16 cellular contexts compared by ENCODE assay signal in the genomic region with DNA sequence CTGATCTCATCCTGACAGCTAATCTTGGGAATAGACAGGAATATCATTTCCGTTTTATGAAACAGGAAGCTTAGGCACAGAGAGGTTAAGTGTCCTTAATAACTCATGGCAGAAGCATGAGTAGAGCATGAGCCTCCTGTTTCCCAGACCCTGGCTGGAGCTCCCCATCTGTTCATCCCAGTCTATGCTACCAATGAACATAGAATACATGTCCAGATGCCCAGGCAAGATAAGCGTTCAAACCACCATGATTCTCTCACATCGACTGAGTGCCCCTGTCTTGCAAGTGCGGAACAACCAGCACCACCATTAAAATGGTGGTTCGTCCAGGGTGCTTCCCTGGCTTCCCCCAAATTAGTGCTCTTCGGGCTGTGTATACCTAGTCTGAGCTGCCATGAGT.
DNase-seq lines count a peak whose midpoint lies in the region; ATAC-seq and TF ChIP-seq lines count a peak whose summit lies in the region.
"Had no signal": no experiment of that assay in that cellular context is flagged by ENCODE, and none has a peak within 500 bp of the region (broad histone marks: within the 10 kb centered on the region; RNA-seq: fewer than 3 reads in every experiment).

No MANE protein-coding gene starts in this region.

- H3K4me1 ChIP-seq in endodermal cell (ENCODE audit: control insufficient read depth, insufficient read depth, low read length) (no peaks in the 10 kb centered on the region), suprapubic skin (peaks cover 6% of the 10 kb centered on the region)
- H3K4me1 ChIP-seq: Caco-2 had no signal

- no peak for ATAC-seq in HG03025 (IDR thresholded peaks at IDR 0.05; ENCODE audit: low FRiP score, unreplicated experiment)
- ATAC-seq: HepG2 had no signal

- no peak for TF ChIP-seq CTCF in endodermal cell (conservative IDR thresholded peaks at IDR 0.05)
- TF ChIP-seq CTCF in suprapubic skin (IDR thresholded peaks at IDR 0.05) = no peak

- no peaks in the 10 kb centered on the region for H3K9me3 Mint-ChIP-seq in endodermal cell
- H3K9me3 Mint-ChIP-seq: CD8-positive, alpha-beta memory T cell; HFFc6 had no signal

- no peak overlapping the region for H3K4me3 Mint-ChIP-seq in endodermal cell
- H3K4me3 Mint-ChIP-seq: CD8-positive, alpha-beta memory T cell; HFFc6 had no signal

- peak; percentile 81 for DNase-seq in DMS 273 treated with DMSO at 0.1 percent for 48 hours (lab: John Stamatoyannopoulos, UW)
- peak; percentile 55 for DNase-seq in NCI-H2171 treated with DMSO at 0.1 percent for 48 hours (lab: John Stamatoyannopoulos, UW)
- DNase-seq in NCI-H82 (lab: John Stamatoyannopoulos, UW) = peak; percentile 65
- peak; percentile 22 for DNase-seq in endodermal cell
- DNase-seq in suprapubic skin (ENCODE audit: low spot score in 2 of 2) = no peak
- no peak for DNase-seq in hippocampal formation (lab: John Stamatoyannopoulos, UW)
- DNase-seq: 8988T; AML-193; Caco-2; CD8-positive, alpha-beta memory T cell; DMS79; EL; HFFc6 had no signal

- H3K27ac Mint-ChIP-seq in endodermal cell = no peak overlapping the region
- H3K27ac Mint-ChIP-seq: CD8-positive, alpha-beta memory T cell; HFFc6 had no signal

- H3K27ac ChIP-seq in endodermal cell (ENCODE audit: low read depth, low read length) (no peak overlapping the region), suprapubic skin (no peak overlapping the region)
- H3K27ac ChIP-seq: BLaER1 had no signal

- no peak overlapping the region for H3K9ac ChIP-seq in endodermal cell (ENCODE audit: extremely low read depth, low read length, poor library complexity, severe bottlenecking)
- H3K9ac ChIP-seq: BLaER1 had no signal

- no peak for TF ChIP-seq POLR2A in suprapubic skin (IDR thresholded peaks at IDR 0.05)

- H3K27me3 Mint-ChIP-seq in endodermal cell (ENCODE audit: insufficient read depth) = no peaks in the 10 kb centered on the region
- H3K27me3 Mint-ChIP-seq: CD8-positive, alpha-beta memory T cell had no signal

- H3K4me3 ChIP-seq in endodermal cell (ENCODE audit: low read length) = no peak overlapping the region
- no peak overlapping the region for H3K4me3 ChIP-seq in suprapubic skin
- H3K4me3 ChIP-seq: BLaER1 had no signal

- 91% methylated on average over 6 of the region's 6 CpGs for WGBS in endodermal cell (ENCODE audit: insufficient coverage in 1 of 2, insufficient read length in 1 of 2), 2 experiments
- 96% methylated on average over 5 of the region's 6 CpGs for WGBS in suprapubic skin

- H3K9me3 ChIP-seq in endodermal cell (ENCODE audit: control insufficient read depth, low read length) = no peaks in the 10 kb centered on the region
- H3K9me3 ChIP-seq in suprapubic skin = no peaks in the 10 kb centered on the region
- H3K9me3 ChIP-seq: BLaER1, Caco-2 had no signal

- H3K27me3 ChIP-seq in endodermal cell (ENCODE audit: control insufficient read depth, insufficient read depth, low read length, poor library complexity, severe bottlenecking) (no peaks in the 10 kb centered on the region), suprapubic skin (no peaks in the 10 kb centered on the region)
- H3K27me3 ChIP-seq: BLaER1 had no signal

- H3K36me3 ChIP-seq in endodermal cell (ENCODE audit: control insufficient read depth, insufficient read depth, low read length) (no peaks in the 10 kb centered on the region), suprapubic skin (no peaks in the 10 kb centered on the region)
- H3K36me3 ChIP-seq: BLaER1 had no signal

- no peaks in the 10 kb centered on the region for H3K36me3 Mint-ChIP-seq in endodermal cell (ENCODE audit: low read depth)

- peaks cover 20% of the 10 kb centered on the region for H3K4me1 Mint-ChIP-seq in endodermal cell

- no peak for TF ChIP-seq EP300 in suprapubic skin (IDR thresholded peaks at IDR 0.05)

Comparison
In these comparisons a context has a peak if more than half of its experiments do, and no peak if none do; other contexts are left out.
1. DNase-seq: peak in DMS 273 treated with DMSO at 0.1 percent for 48 hours (single experiment), NCI-H2171 treated with DMSO at 0.1 percent for 48 hours (single experiment), NCI-H82 (single experiment) and endodermal cell (single experiment); none in suprapubic skin (0 of 2) and hippocampal formation (0 of 2).